Comparison of ENCODE assay signal across 20 cellular contexts in genomic region chr12:1801285-1801975, GRCh38. TPM values are rescaled to one million over a fixed set of nuclear protein-coding genes. Genes with fewer than 3 reads are reported as not detected.
A peak's percentile ranks its signal among the peaks of the same experiment; 100 is the strongest.
DNase-seq lines count a peak whose midpoint lies in the region; ATAC-seq and TF ChIP-seq lines count a peak whose summit lies in the region.
"Had no signal": no experiment of that assay in that cellular context is flagged by ENCODE, and none has a peak within 500 bp of the region (broad histone marks: within the 10 kb centered on the region; RNA-seq: fewer than 3 reads in every experiment).

No MANE protein-coding gene starts in this region.

- peak in 1 of 2 donors; percentile 23 for TF ChIP-seq POLR2A in adrenal gland (IDR thresholded peaks at IDR 0.05)

- H3K4ac ChIP-seq in mesenchymal stem cell (ENCODE audit: low read depth in 1 of 2, low read length in 2 of 2), result peak overlapping the region in 1 of 2 experiments; percentile 36

- H4K8ac ChIP-seq in mesenchymal stem cell (ENCODE audit: low read length), result no peak overlapping the region

- H3K4me3 ChIP-seq in adrenal gland, result no peak overlapping the region
- no peak overlapping the region for H3K4me3 ChIP-seq in mesenchymal stem cell (ENCODE audit: insufficient read depth in 1 of 2, low read depth in 1 of 2, low read length in 2 of 2)
- no peak overlapping the region for H3K4me3 ChIP-seq in upper lobe of right lung

- H2BK15ac ChIP-seq in mesenchymal stem cell (ENCODE audit: low read depth, poor library complexity, severe bottlenecking), result no peak overlapping the region

- H2AK5ac ChIP-seq in mesenchymal stem cell (ENCODE audit: low read length, severe bottlenecking), result no peak overlapping the region

- H3K9ac ChIP-seq in mesenchymal stem cell (ENCODE audit: low read length), result peak overlapping the region; percentile 15

- H2BK5ac ChIP-seq in mesenchymal stem cell (ENCODE audit: low read depth, low read length, poor library complexity, severe bottlenecking), result no peak overlapping the region

- no peak overlapping the region for H3K14ac ChIP-seq in mesenchymal stem cell (ENCODE audit: low read length in 2 of 2)

- intact Hi-C loops in adrenal gland (cut with DNase I), result no loop called here
- intact Hi-C loops in upper lobe of right lung (cut with DNase I), result loop anchor here (10.0 kb wide), 1 partner anchor 233 kb away; no protein-coding TSS in a partner anchor

- no peak overlapping the region for H3K23ac ChIP-seq in mesenchymal stem cell (ENCODE audit: low read length in 2 of 2)

- H3K4me1 ChIP-seq in adrenal gland (replicated peaks in 1 of 2), result peaks cover 6% of the 10 kb centered on the region in 2 donors
- H3K4me1 ChIP-seq in mesenchymal stem cell (ENCODE audit: control insufficient read depth, insufficient read depth, low read depth, low read length), result peaks cover 7% of the 10 kb centered on the region
- no peaks in the 10 kb centered on the region for H3K4me1 ChIP-seq in upper lobe of right lung

- peak; percentile 1 for DNase-seq in activated gamma-delta T cell treated with Interleukin-2 at 50 U/mL for 16 hours
- no peak for DNase-seq in activated gamma-delta T cell (lab: John Stamatoyannopoulos, UW)
- DNase-seq in adrenal gland, result peak in 4 of 7 donors; percentile 53 to 77 (median 64)
- no peak for DNase-seq in mesenchymal stem cell
- peak; percentile 38 for DNase-seq in upper lobe of right lung
- DNase-seq in ACHN, result no peak
- no peak for DNase-seq in NCI-H748 treated with DMSO at 0.1 percent for 48 hours (lab: John Stamatoyannopoulos, UW)
- DNase-seq in central memory CD4-positive, alpha-beta T cell, result no peak
- DNase-seq: activated naive CD4-positive, alpha-beta T cell treated with anti-CD3 and anti-CD28 coated beads, Interleukin-2, amount 10 ng/mL, durations not matched to agents 7 days and 5 days; DND-41; HCEC 1CT; NCI-H1436 treated with DMSO at 0.1 percent for 48 hours; NCI-H226 had no signal

- no peaks in the 10 kb centered on the region for H3K27me3 ChIP-seq in adrenal gland
- no peaks in the 10 kb centered on the region for H3K27me3 ChIP-seq in mesenchymal stem cell (ENCODE audit: control insufficient read depth in 1 of 2, insufficient read depth in 1 of 2, low read length in 2 of 2)
- H3K27me3 ChIP-seq in upper lobe of right lung, result no peaks in the 10 kb centered on the region
- H3K27me3 ChIP-seq: brain microvascular endothelial cell had no signal

- peak overlapping the region in 1 of 2 experiments; percentile 30 for H3K18ac ChIP-seq in mesenchymal stem cell (ENCODE audit: low read depth in 1 of 2, low read length in 2 of 2)

- H2BK12ac ChIP-seq in mesenchymal stem cell (ENCODE audit: low read length in 2 of 2), result peak overlapping the region in 1 of 2 experiments; percentile 72

- ATAC-seq in upper lobe of right lung, result no peak
- ATAC-seq: esophagus mucosa, T-cell had no signal

- no peak overlapping the region for H2AFZ ChIP-seq in mesenchymal stem cell (ENCODE audit: low read depth, low read length)

- no peak overlapping the region for H2BK120ac ChIP-seq in mesenchymal stem cell (ENCODE audit: low read depth, low read length)

- H3K36me3 ChIP-seq in adrenal gland (replicated peaks in 1 of 2), result no peaks in the 10 kb centered on the region
- H3K36me3 ChIP-seq in mesenchymal stem cell (ENCODE audit: control insufficient read depth in 1 of 2, insufficient read depth in 2 of 2, low read depth in 1 of 2, low read length in 2 of 2), result no peaks in the 10 kb centered on the region
- no peaks in the 10 kb centered on the region for H3K36me3 ChIP-seq in upper lobe of right lung
- H3K36me3 ChIP-seq: brain microvascular endothelial cell had no signal

- 47 to 56% (median 53%) methylated on average over 7 to 16 of the region's 16 CpGs for WGBS in adrenal gland, 4 donors
- 89% methylated on average over 14 of the region's 16 CpGs for WGBS in mesenchymal stem cell

- H4K91ac ChIP-seq in mesenchymal stem cell (ENCODE audit: low read length), result no peak overlapping the region

- in situ Hi-C loops in ACHN (cut with HindIII; ENCODE audit: low pct_ligation_motif_present, low pct_unique_long_range_greater_than_20kb, low sequenced_read_pairs), result no loop called here

- peak overlapping the region in 3 of 5 donors; percentile 34 to 59 (median 35) for H3K27ac ChIP-seq in adrenal gland
- no peak overlapping the region for H3K27ac ChIP-seq in mesenchymal stem cell (ENCODE audit: low read length, poor library complexity, severe bottlenecking)
- no peak overlapping the region for H3K27ac ChIP-seq in upper lobe of right lung
- H3K27ac ChIP-seq: brain microvascular endothelial cell had no signal

- no peak for TF ChIP-seq CTCF in adrenal gland (IDR thresholded peaks at IDR 0.05)
- TF ChIP-seq CTCF in upper lobe of right lung (IDR thresholded peaks at IDR 0.05), result no peak

- H3K9me3 ChIP-seq in adrenal gland (replicated peaks in 1 of 3) (no peaks in the 10 kb centered on the region), mesenchymal stem cell (ENCODE audit: control insufficient read depth, low read length) (no peaks in the 10 kb centered on the region), upper lobe of right lung (no peaks in the 10 kb centered on the region)

- no peak overlapping the region for H3K4me2 ChIP-seq in mesenchymal stem cell (ENCODE audit: low read length, poor library complexity, severe bottlenecking)

- H3K79me1 ChIP-seq in mesenchymal stem cell (replicated peaks; ENCODE audit: low read length, poor library complexity, severe bottlenecking), result no peaks in the 10 kb centered on the region

RNA-seq across cellular contexts. Expression of gene LRTM2, which starts 18.9 kb away (rescaled TPM):
- total RNA-seq in adrenal gland (not detected), upper lobe of right lung (not detected)
- polyA plus RNA-seq in adrenal gland, result not detected
- polyA plus RNA-seq in mesenchymal stem cell (2013, experiment 1 of 2), result 0.01 TPM
- 0.01 TPM for polyA plus RNA-seq in mesenchymal stem cell (2013, experiment 2 of 2)
- total RNA-seq: activated B cell treated with CpG ODN at 0.5 μM for 24 hours; activated CD8-positive, alpha-beta memory T cell treated with anti-CD3 and anti-CD28 coated beads for 36 hours; esophagus mucosa; T-cell had no signal
- polyA plus RNA-seq: AG04450; CD8-positive, alpha-beta memory T cell had no signal

Comparison
In these comparisons a context has a peak if more than half of its experiments do, and no peak if none do; other contexts are left out.
1. DNase-seq: peak in activated gamma-delta T cell treated with Interleukin-2 at 50 U/mL for 16 hours (single experiment), adrenal gland (4 of 7) and upper lobe of right lung (single experiment); none in activated gamma-delta T cell (single experiment), mesenchymal stem cell (single experiment), ACHN (single experiment), NCI-H748 treated with DMSO at 0.1 percent for 48 hours (single experiment) and central memory CD4-positive, alpha-beta T cell (single experiment).
2. H3K27ac ChIP-seq: peak in adrenal gland (3 of 5); none in mesenchymal stem cell (single experiment) and upper lobe of right lung (single experiment).